Comparison of ENCODE assay signal across 26 cellular contexts in the genomic region with DNA sequence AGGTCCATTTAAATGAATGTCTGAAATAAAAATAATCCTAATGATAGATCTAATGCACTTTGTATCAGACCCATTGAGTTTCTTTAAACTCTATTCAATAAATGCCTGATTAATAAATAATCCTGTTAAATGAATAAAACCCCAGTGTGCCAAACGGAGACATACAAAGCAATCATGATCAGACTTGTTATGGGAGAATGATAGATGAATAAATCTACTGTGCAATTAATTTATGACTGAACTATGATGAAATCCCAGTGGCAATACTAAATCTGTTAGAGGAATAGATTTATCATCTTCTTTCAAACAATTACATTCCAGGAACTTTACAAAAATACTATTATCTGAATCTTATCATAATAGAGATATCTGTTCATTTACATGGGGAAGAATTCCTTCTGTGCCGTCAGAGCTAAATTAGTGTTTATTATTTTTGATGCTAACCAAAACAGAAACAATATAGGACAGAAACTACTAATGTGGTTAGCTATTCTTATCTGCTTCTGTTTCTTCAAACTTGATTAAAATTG.
"Had no signal": no experiment of that assay in that cellular context is flagged by ENCODE, and none has a peak within 500 bp of the region (broad histone marks: within the 10 kb centered on the region; RNA-seq: fewer than 3 reads in every experiment).

No MANE protein-coding gene starts in this region.

- H3K27me3 ChIP-seq: body of pancreas, heart left ventricle, neural progenitor cell, right lobe of liver, stomach, suprapubic skin, transverse colon had no signal

- H3K4me1 ChIP-seq: body of pancreas, heart left ventricle, right lobe of liver, stomach, transverse colon had no signal

- H3K4me2 ChIP-seq: neural progenitor cell had no signal

- H3K27ac ChIP-seq: body of pancreas, epithelial cell of prostate, heart left ventricle, neural progenitor cell, right lobe of liver, skin epidermis, stomach, suprapubic skin, transverse colon had no signal

- H2AFZ ChIP-seq: neural progenitor cell had no signal

- H3K36me3 ChIP-seq: heart left ventricle, neural progenitor cell, right lobe of liver, stomach, suprapubic skin, transverse colon had no signal

- H3K36me3 Mint-ChIP-seq: mesothelial cell of epicardium; neural progenitor cell; stimulated activated effector memory CD8-positive, alpha-beta T cell treated with anti-CD3 and anti-CD28 coated beads, Interleukin-12 subunit alpha, Interleukin-12 subunit beta, amount 100 ng/mL, for 72 hours; WTC11 had no signal

- H3K9ac ChIP-seq: neural progenitor cell had no signal

- H3K27me3 Mint-ChIP-seq: activated T-cell treated with anti-CD3 and anti-CD28 coated beads, Interleukin-2, amount 50 U/mL, for 24 hours; naive thymus-derived CD8-positive, alpha-beta T cell had no signal

- H3K27ac Mint-ChIP-seq: activated T-cell treated with anti-CD3 and anti-CD28 coated beads, Interleukin-2, amount 50 U/mL, for 24 hours; mesothelial cell of epicardium; neural progenitor cell; stimulated activated effector memory CD8-positive, alpha-beta T cell treated with anti-CD3 and anti-CD28 coated beads, Interleukin-12 subunit alpha, Interleukin-12 subunit beta, amount 100 ng/mL, for 72 hours had no signal

- H3K4me3 ChIP-seq: body of pancreas, heart left ventricle, lung, neural progenitor cell, right lobe of liver, skin epidermis, stomach, suprapubic skin, transverse colon had no signal

- H3K4me3 Mint-ChIP-seq: activated T-cell treated with anti-CD3 and anti-CD28 coated beads, Interleukin-2, amount 50 U/mL, for 24 hours; mesothelial cell of epicardium; neural progenitor cell; stimulated activated effector memory CD8-positive, alpha-beta T cell treated with anti-CD3 and anti-CD28 coated beads, Interleukin-12 subunit alpha, Interleukin-12 subunit beta, amount 100 ng/mL, for 72 hours; WTC11 had no signal

- DNase-seq: activated CD4-positive, alpha-beta T cell treated with anti-CD3 and anti-CD28 coated beads, Interleukin-2, amount 50 U/mL, for 4 hours; activated CD8-positive, alpha-beta memory T cell treated with anti-CD3 and anti-CD28 coated beads for 24 hours; activated CD8-positive, alpha-beta memory T cell treated with anti-CD3 and anti-CD28 coated beads, Interleukin-2, amount 50 U/mL, for 4 hours; activated naive CD4-positive, alpha-beta T cell; activated T-cell treated with anti-CD3 and anti-CD28 coated beads, Interleukin-2, amount 50 U/mL, for 24 hours; anterior cingulate cortex; body of pancreas; caudate nucleus; effector memory CD4-positive, alpha-beta T cell; heart left ventricle; posterior cingulate gyrus; right lobe of liver; stimulated activated CD4-positive, alpha-beta T cell treated with anti-CD3 and anti-CD28 coated beads, Interleukin-1b, Interleukin-23, amount 100 ng/mL, for 48 hours; stomach; transverse colon had no signal

- FAIRE-seq: urothelium cell line had no signal

- H3K9me3 Mint-ChIP-seq: activated T-cell treated with anti-CD3 and anti-CD28 coated beads, Interleukin-2, amount 50 U/mL, for 24 hours; activated T-helper 2 cell treated with anti-CD3 and anti-CD28 coated beads, Interferon-gamma antibody, Interleukin-2, Interleukin-4, amounts not matched to agents 10 μg/mL and 5 μg/mL and 100 μg/mL, durations not matched to agents 14 hours and 24 hours and 36 hours; mesothelial cell of epicardium; naive thymus-derived CD8-positive, alpha-beta T cell; neural progenitor cell; stimulated activated effector memory CD8-positive, alpha-beta T cell treated with anti-CD3 and anti-CD28 coated beads, Interleukin-12 subunit alpha, Interleukin-12 subunit beta, amount 100 ng/mL, for 72 hours; WTC11 had no signal

- H3K9me3 ChIP-seq: body of pancreas, heart left ventricle, right lobe of liver, stomach, suprapubic skin, transverse colon had no signal
